Comparison of ENCODE assay signal across 7 cellular contexts in genomic region chr1:8133657-8134430, GRCh38.
DNase-seq lines count a peak whose midpoint lies in the region; ATAC-seq and FAIRE-seq lines count a peak whose summit lies in the region.

No MANE protein-coding gene starts in this region.

- no peaks in the 10 kb centered on the region for H3K27me3 ChIP-seq in mesenchymal stem cell (ENCODE audit: control insufficient read depth in 1 of 2, insufficient read depth in 1 of 2, low read length in 2 of 2)
- no peaks in the 10 kb centered on the region for H3K27me3 ChIP-seq in naive thymus-derived CD4-positive, alpha-beta T cell (ENCODE audit: control insufficient read depth in 2 of 2, insufficient read depth in 2 of 2, low read length in 2 of 2)

- H4K91ac ChIP-seq in mesenchymal stem cell (ENCODE audit: low read length), result peak overlapping the region; percentile 76

- FAIRE-seq in endometrium (lab: Jason Lieb, UNC) (peak; percentile 96), urothelium cell line (lab: Jason Lieb, UNC) (no peak)

- peak overlapping the region; percentile 85 for H3K27ac ChIP-seq in mesenchymal stem cell (ENCODE audit: low read length, poor library complexity, severe bottlenecking)
- H3K27ac ChIP-seq in naive thymus-derived CD4-positive, alpha-beta T cell (ENCODE audit: low read depth, low read length), result no peak overlapping the region

- 0% methylated on average over 1 of the region's 4 CpGs for WGBS in mesenchymal stem cell

- H2BK15ac ChIP-seq in mesenchymal stem cell (ENCODE audit: low read depth, poor library complexity, severe bottlenecking), result no peak overlapping the region

- intact Hi-C loops in naive thymus-derived CD4-positive, alpha-beta T cell (cut with micrococcal nuclease), result no loop called here

- H3K4me3 ChIP-seq in mesenchymal stem cell (ENCODE audit: insufficient read depth in 1 of 2, low read depth in 1 of 2, low read length in 2 of 2), result peak overlapping the region in 1 of 2 experiments; percentile 60
- H3K4me3 ChIP-seq in naive thymus-derived CD4-positive, alpha-beta T cell (ENCODE audit: low read length), result no peak overlapping the region

- H4K8ac ChIP-seq in mesenchymal stem cell (ENCODE audit: low read length), result no peak overlapping the region

- no peak overlapping the region for H2BK120ac ChIP-seq in mesenchymal stem cell (ENCODE audit: low read depth, low read length)

- no peak overlapping the region for H3K27ac Mint-ChIP-seq in naive thymus-derived CD4-positive, alpha-beta T cell

- H3K4me3 Mint-ChIP-seq in naive thymus-derived CD4-positive, alpha-beta T cell, result no peak overlapping the region

- ATAC-seq in naive thymus-derived CD4-positive, alpha-beta T cell, result no peak
- ATAC-seq in GM21529 (IDR thresholded peaks at IDR 0.05; ENCODE audit: unreplicated experiment), result no peak

- no peak overlapping the region for H2BK5ac ChIP-seq in mesenchymal stem cell (ENCODE audit: low read depth, low read length, poor library complexity, severe bottlenecking)

- POLR2A ChIA-PET in naive thymus-derived CD4-positive, alpha-beta T cell (lab: Charles Lee), result interaction anchor here (0.7 kb wide), 1 partner anchor 29 kb away, joined by 3 read pairs; no protein-coding TSS in a partner anchor

- no peaks in the 10 kb centered on the region for H3K79me1 ChIP-seq in mesenchymal stem cell (replicated peaks; ENCODE audit: low read length, poor library complexity, severe bottlenecking)

- no peaks in the 10 kb centered on the region for H3K4me1 Mint-ChIP-seq in naive thymus-derived CD4-positive, alpha-beta T cell

- peaks cover 5 to 53% (median 16%) of the 10 kb centered on the region in 5 donors for H3K27me3 Mint-ChIP-seq in naive thymus-derived CD4-positive, alpha-beta T cell

- peak; percentile 50 for DNase-seq in MV-4-11 (lab: John Stamatoyannopoulos, UW)
- peak; percentile 95 for DNase-seq in mesenchymal stem cell
- peak; percentile 49 for DNase-seq in urothelium cell line (ENCODE audit: low spot score)
- DNase-seq in midbrain (lab: John Stamatoyannopoulos, UW), result no peak
- DNase-seq in naive thymus-derived CD4-positive, alpha-beta T cell, result no peak

- H3K4me1 ChIP-seq in mesenchymal stem cell (ENCODE audit: control insufficient read depth, insufficient read depth, low read depth, low read length), result peaks cover 20% of the 10 kb centered on the region
- H3K4me1 ChIP-seq in naive thymus-derived CD4-positive, alpha-beta T cell (ENCODE audit: control insufficient read depth in 2 of 2, insufficient read depth in 2 of 2, low read length in 2 of 2), result no peaks in the 10 kb centered on the region

- H3K4ac ChIP-seq in mesenchymal stem cell (ENCODE audit: low read depth in 1 of 2, low read length in 2 of 2), result peak overlapping the region in 1 of 2 experiments; percentile 81

- peak overlapping the region in 1 of 2 experiments; percentile 69 for H3K18ac ChIP-seq in mesenchymal stem cell (ENCODE audit: low read depth in 1 of 2, low read length in 2 of 2)

- peak overlapping the region; percentile 25 for H3K4me2 ChIP-seq in mesenchymal stem cell (ENCODE audit: low read length, poor library complexity, severe bottlenecking)

- no peak overlapping the region for H3K14ac ChIP-seq in mesenchymal stem cell (ENCODE audit: low read length in 2 of 2)

- peaks cover 0 to 3% (median 0%) of the 10 kb centered on the region in 5 donors for H3K36me3 Mint-ChIP-seq in naive thymus-derived CD4-positive, alpha-beta T cell

- H3K23ac ChIP-seq in mesenchymal stem cell (ENCODE audit: low read length in 2 of 2), result no peak overlapping the region

- H3K36me3 ChIP-seq in mesenchymal stem cell (ENCODE audit: control insufficient read depth in 1 of 2, insufficient read depth in 2 of 2, low read depth in 1 of 2, low read length in 2 of 2), result no peaks in the 10 kb centered on the region
- H3K36me3 ChIP-seq in naive thymus-derived CD4-positive, alpha-beta T cell (ENCODE audit: control insufficient read depth in 2 of 3, insufficient read depth in 3 of 3, low read length in 3 of 3), result no peaks in the 10 kb centered on the region

- H2AFZ ChIP-seq in mesenchymal stem cell (ENCODE audit: low read depth, low read length), result no peak overlapping the region

- CTCF ChIA-PET in naive thymus-derived CD4-positive, alpha-beta T cell (lab: Charles Lee), result no interaction called here

- H2AK5ac ChIP-seq in mesenchymal stem cell (ENCODE audit: low read length, severe bottlenecking), result peak overlapping the region; percentile 53

- H2BK12ac ChIP-seq in mesenchymal stem cell (ENCODE audit: low read length in 2 of 2), result peak overlapping the region; percentile 35 to 65

- H3K9ac ChIP-seq in mesenchymal stem cell (ENCODE audit: low read length), result peak overlapping the region; percentile 75

- no peaks in the 10 kb centered on the region for H3K9me3 Mint-ChIP-seq in naive thymus-derived CD4-positive, alpha-beta T cell

- no peaks in the 10 kb centered on the region for H3K9me3 ChIP-seq in mesenchymal stem cell (ENCODE audit: control insufficient read depth, low read length)
- H3K9me3 ChIP-seq in naive thymus-derived CD4-positive, alpha-beta T cell (ENCODE audit: control insufficient read depth in 2 of 3, low read length in 3 of 3), result no peaks in the 10 kb centered on the region

Comparison
In these comparisons a context has a peak if more than half of its experiments do, and no peak if none do; other contexts are left out.
1. DNase-seq: peak in MV-4-11 (single experiment), mesenchymal stem cell (single experiment) and urothelium cell line (single experiment); none in midbrain (single experiment) and naive thymus-derived CD4-positive, alpha-beta T cell (0 of 9).